25 cellular contexts compared by ENCODE assay signal in genomic region chr9:110588296-110588695, GRCh38. TPM values are rescaled to one million over a fixed set of nuclear protein-coding genes. Genes with fewer than 3 reads are reported as not detected.
"Had no signal": no experiment of that assay in that cellular context is flagged by ENCODE, and none has a peak within 500 bp of the region (broad histone marks: within the 10 kb centered on the region; RNA-seq: fewer than 3 reads in every experiment).

No MANE protein-coding gene starts in this region.

- H3K27ac ChIP-seq: coronary artery, esophagus squamous epithelium, gastrocnemius medialis, ovary, psoas muscle, sigmoid colon, stomach, thyroid gland, upper lobe of left lung had no signal

- H3K4me1 ChIP-seq: esophagus squamous epithelium, gastrocnemius medialis, psoas muscle, sigmoid colon, stomach, thyroid gland, upper lobe of left lung had no signal

- DNase-seq: dermis blood vessel endothelial cell; effector memory CD4-positive, alpha-beta T cell; erythroblast; esophagus squamous epithelium; gastrocnemius medialis; head of caudate nucleus; kidney; natural killer cell; occipital lobe; ovary; posterior cingulate gyrus; psoas muscle; right cardiac atrium; sigmoid colon; stimulated activated CD4-positive, alpha-beta T cell treated with anti-CD3 and anti-CD28 coated beads, Interleukin-2, amount 100 ng/mL, for 24 hours; stimulated activated CD4-positive, alpha-beta T cell treated with anti-CD3 and anti-CD28 coated beads, Interleukin-4, amount 100 ng/mL, for 24 hours; stimulated activated naive CD4-positive, alpha-beta T cell treated with Interleukin-2 at 50 U/mL for 16 hours; stomach; thyroid gland; upper lobe of left lung had no signal

- H3K36me3 ChIP-seq: esophagus squamous epithelium, gastrocnemius medialis, ovary, sigmoid colon, stomach, thyroid gland, upper lobe of left lung had no signal

- H3K4me3 ChIP-seq: coronary artery, esophagus squamous epithelium, gastrocnemius medialis, lung, ovary, psoas muscle, sigmoid colon, stomach, thyroid gland, upper lobe of left lung had no signal

- H3K9me3 ChIP-seq: esophagus squamous epithelium, gastrocnemius medialis, ovary, psoas muscle, sigmoid colon, thyroid gland had no signal

- ATAC-seq: gastrocnemius medialis; left lobe of liver; natural killer cell; psoas muscle; right cardiac atrium; stimulated activated effector memory CD8-positive, alpha-beta T cell treated with anti-CD3 and anti-CD28 coated beads, Interleukin-12 subunit alpha, Interleukin-12 subunit beta, amount 100 ng/mL, for 72 hours had no signal

- H3K27me3 ChIP-seq: gastrocnemius medialis, ovary, sigmoid colon, stomach, thyroid gland, upper lobe of left lung had no signal

RNA-seq across cellular contexts. Expression of gene SVEP1, which starts 8.8 kb away (rescaled TPM):
- total RNA-seq: mononuclear cell, natural killer cell had no signal
